In the genomic region with DNA sequence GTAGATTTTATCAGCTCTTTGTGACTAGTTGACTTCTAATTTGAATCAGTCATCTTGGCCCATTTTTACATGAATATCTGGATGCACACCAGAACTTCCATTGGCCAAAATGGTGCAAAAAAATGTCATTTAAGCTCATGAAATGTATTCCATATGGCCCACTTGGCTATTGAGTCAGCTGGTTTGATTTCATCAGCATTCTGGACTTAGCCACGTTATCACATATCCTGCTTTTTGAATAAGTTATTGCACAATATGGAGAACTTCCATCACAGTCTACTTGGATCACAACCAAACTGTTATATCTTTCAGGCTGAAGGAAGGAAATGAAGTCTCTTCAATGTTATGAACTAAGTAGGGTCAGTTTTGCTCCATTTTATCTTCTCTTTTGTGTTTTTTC, we compare ENCODE assay signal across 18 cellular contexts.
DNase-seq lines count a peak whose midpoint lies in the region; ATAC-seq and TF ChIP-seq lines count a peak whose summit lies in the region.
"Had no signal": no experiment of that assay in that cellular context is flagged by ENCODE, and none has a peak within 500 bp of the region (broad histone marks: within the 10 kb centered on the region; RNA-seq: fewer than 3 reads in every experiment).

No MANE protein-coding gene starts in this region.

- TF ChIP-seq CTCF in SU-DHL-6 (IDR thresholded peaks at IDR 0.05; ENCODE audit: insufficient read depth, low read length, poor library complexity, severe bottlenecking) (no peak), epithelial cell of esophagus (IDR thresholded peaks at IDR 0.05; ENCODE audit: insufficient read depth, low read depth, low read length, missing control alignments) (no peak), left lung (IDR thresholded peaks at IDR 0.05) (no peak), osteoblast (IDR thresholded peaks at IDR 0.05; ENCODE audit: extremely low read depth, low read depth, low read length) (no peak)

- peak overlapping the region; percentile 73 for H2AFZ ChIP-seq in SU-DHL-6 (ENCODE audit: low read depth, low read length, severe bottlenecking)
- H2AFZ ChIP-seq in osteoblast (ENCODE audit: low read length), result no peak overlapping the region

- H3K4me2 ChIP-seq in SU-DHL-6 (ENCODE audit: low read depth, low read length, poor library complexity, severe bottlenecking), result no peak overlapping the region
- H3K4me2 ChIP-seq in osteoblast (ENCODE audit: insufficient read depth, low read length), result no peak overlapping the region

- intact Hi-C loops in left lung (cut with DNase I), result no loop called here

- H3K36me3 ChIP-seq in SU-DHL-6 (ENCODE audit: low read length) (no peaks in the 10 kb centered on the region), left lung (no peaks in the 10 kb centered on the region), osteoblast (ENCODE audit: insufficient read depth, low read length) (no peaks in the 10 kb centered on the region), SJCRH30 (no peaks in the 10 kb centered on the region)
- H3K36me3 ChIP-seq: adrenal gland had no signal

- no peak overlapping the region for H3K9ac ChIP-seq in SU-DHL-6 (ENCODE audit: low read length)

- no peaks in the 10 kb centered on the region for H4K20me1 ChIP-seq in SU-DHL-6 (ENCODE audit: low read depth, low read length)
- H4K20me1 ChIP-seq in osteoblast (ENCODE audit: insufficient read depth, low read length), result no peaks in the 10 kb centered on the region

- H3K9me3 ChIP-seq in SU-DHL-6 (ENCODE audit: insufficient read depth, low read length) (no peaks in the 10 kb centered on the region), left lung (peaks cover 0 to 2% of the 10 kb centered on the region in 2 donors), osteoblast (ENCODE audit: low read depth, low read length) (no peaks in the 10 kb centered on the region), SJCRH30 (replicated peaks) (peaks cover 8% of the 10 kb centered on the region; the same call in 1 of the 2 replicates)
- H3K9me3 ChIP-seq: adrenal gland had no signal

- H3K4me1 ChIP-seq in left lung (no peaks in the 10 kb centered on the region), osteoblast (ENCODE audit: insufficient read depth, low read length) (no peaks in the 10 kb centered on the region), SJCRH30 (no peaks in the 10 kb centered on the region)
- H3K4me1 ChIP-seq: adrenal gland had no signal

- H3F3A ChIP-seq in SU-DHL-6 (ENCODE audit: insufficient read depth), result no peaks in the 10 kb centered on the region

- no peak overlapping the region for H3K27ac ChIP-seq in SU-DHL-6 (ENCODE audit: low read depth, low read length)
- no peak overlapping the region for H3K27ac ChIP-seq in left lung
- H3K27ac ChIP-seq in osteoblast (ENCODE audit: low read depth, low read length), result no peak overlapping the region
- H3K27ac ChIP-seq in SJCRH30, result no peak overlapping the region
- H3K27ac ChIP-seq: adrenal gland, coronary artery had no signal

- peak; percentile 27 for ATAC-seq in left lung
- ATAC-seq in GM19324 (IDR thresholded peaks at IDR 0.05; ENCODE audit: low FRiP score, unreplicated experiment), result no peak
- ATAC-seq: CD8-positive, alpha-beta T cell; naive thymus-derived CD4-positive, alpha-beta T cell had no signal

- H3K79me2 ChIP-seq in SU-DHL-6 (ENCODE audit: insufficient read depth, low read length), result no peaks in the 10 kb centered on the region
- no peaks in the 10 kb centered on the region for H3K79me2 ChIP-seq in osteoblast (ENCODE audit: insufficient read depth, low read length)

- no peaks in the 10 kb centered on the region for H3K27me3 ChIP-seq in SU-DHL-6 (ENCODE audit: low read length)
- no peaks in the 10 kb centered on the region for H3K27me3 ChIP-seq in left lung
- H3K27me3 ChIP-seq in osteoblast (ENCODE audit: insufficient read depth, low read length), result no peaks in the 10 kb centered on the region
- H3K27me3 ChIP-seq in SJCRH30, result no peaks in the 10 kb centered on the region
- H3K27me3 ChIP-seq: adrenal gland had no signal

- no peak overlapping the region for H3K4me3 ChIP-seq in SU-DHL-6 (ENCODE audit: insufficient read depth, low read length, poor library complexity, severe bottlenecking)
- no peak overlapping the region for H3K4me3 ChIP-seq in epithelial cell of esophagus (ENCODE audit: low read length)
- no peak overlapping the region for H3K4me3 ChIP-seq in left lung
- H3K4me3 ChIP-seq in osteoblast (ENCODE audit: insufficient read depth, low read length), result no peak overlapping the region
- no peak overlapping the region for H3K4me3 ChIP-seq in SJCRH30
- H3K4me3 ChIP-seq: adrenal gland, coronary artery, lung had no signal

- DNase-seq in ELR (ENCODE audit: low read depth), result peak; percentile 3
- peak; percentile 58 for DNase-seq in epithelial cell of esophagus (ENCODE audit: low read depth)
- DNase-seq in left lung, result no peak
- DNase-seq in osteoblast (ENCODE audit: insufficient read length, low spot score, missing footprints), result no peak
- no peak for DNase-seq in SKM-1 (lab: John Stamatoyannopoulos, UW; ENCODE audit: unreplicated experiment)
- DNase-seq in SJCRH30, result no peak
- DNase-seq: adrenal gland; CD8-positive, alpha-beta T cell; DND-41; erythroblast; naive thymus-derived CD4-positive, alpha-beta T cell; NCI-H1048; NCI-H2107; stimulated activated naive CD4-positive, alpha-beta T cell had no signal

- no peaks in the 10 kb centered on the region for H3K9me2 ChIP-seq in SU-DHL-6 (replicated peaks; ENCODE audit: insufficient read depth, low read length)

Comparison
In these comparisons a context has a peak if more than half of its experiments do, and no peak if none do; other contexts are left out.
1. DNase-seq: peak in ELR (single experiment) and epithelial cell of esophagus (single experiment); none in left lung (0 of 2), osteoblast (single experiment), SKM-1 (single experiment) and SJCRH30 (0 of 2).